20 cellular contexts compared by ENCODE assay signal in genomic region chr2:108069515-108070310, GRCh38.
DNase-seq lines count a peak whose midpoint lies in the region; ATAC-seq and TF ChIP-seq lines count a peak whose summit lies in the region.
"Had no signal": no experiment of that assay in that cellular context is flagged by ENCODE, and none has a peak within 500 bp of the region (broad histone marks: within the 10 kb centered on the region; RNA-seq: fewer than 3 reads in every experiment).

No MANE protein-coding gene starts in this region.

- no CpG with 5 or more reads among the region's 8 CpGs for WGBS in iPS DF 6.9 (ENCODE audit: insufficient coverage, insufficient read length)

- no peaks in the 10 kb centered on the region for H3K4me1 Mint-ChIP-seq in Caco-2 (ENCODE audit: low read depth, unreplicated experiment)
- H3K4me1 Mint-ChIP-seq in GM23338: peaks cover 7% of the 10 kb centered on the region
- H3K4me1 Mint-ChIP-seq: activated CD4-positive, alpha-beta T cell treated with anti-CD3 and anti-CD28 coated beads for 36 hours had no signal

- H3K27ac Mint-ChIP-seq in Caco-2 (ENCODE audit: unreplicated experiment) (no peak overlapping the region), GM23338 (no peak overlapping the region)
- H3K27ac Mint-ChIP-seq: activated CD4-positive, alpha-beta T cell treated with anti-CD3 and anti-CD28 coated beads for 36 hours had no signal

- no peak overlapping the region for H2AFZ ChIP-seq in GM23338
- H2AFZ ChIP-seq: parathyroid adenoma had no signal

- H4K20me1 ChIP-seq in GM23338 (replicated peaks; ENCODE audit: insufficient read depth): no peaks in the 10 kb centered on the region

- H3K4me1 ChIP-seq in Caco-2 (no peaks in the 10 kb centered on the region), GM23338 (ENCODE audit: insufficient read depth) (no peaks in the 10 kb centered on the region; the same call in 1 of the 2 replicates), iPS DF 6.9 (ENCODE audit: control insufficient read depth, insufficient read depth, low read length) (peaks cover 1% of the 10 kb centered on the region; the same call in 1 of the 2 replicates)
- H3K4me1 ChIP-seq: gastrocnemius medialis, parathyroid adenoma, suprapubic skin had no signal

- peak in 1 of 2 experiments; percentile 14 for DNase-seq in Caco-2
- peak; percentile 56 for DNase-seq in GM23338 (ENCODE audit: low spot score)
- peak; percentile 14 for DNase-seq in RWPE1 (ENCODE audit: low spot score)
- DNase-seq in iPS DF 6.9 (ENCODE audit: low read depth, low spot score): peak; percentile 4
- DNase-seq in NCI-H226: no peak
- DNase-seq in RPMI8226: no peak
- no peak for DNase-seq in ureter (ENCODE audit: low spot score)
- DNase-seq: activated CD4-positive, alpha-beta T cell treated with anti-CD3 and anti-CD28 coated beads for 36 hours; activated CD8-positive, alpha-beta memory T cell treated with anti-CD3 and anti-CD28 coated beads, Interleukin-2, amount 50 U/mL, for 4 hours; anterior cingulate cortex; gastrocnemius medialis; HCEC 1CT; left ventricle myocardium superior; NCI-H146; NCI-H446 treated with DMSO at 0.1 percent for 48 hours; stimulated activated CD4-positive, alpha-beta T cell treated with anti-CD3 and anti-CD28 coated beads, Interleukin-4, amount 100 ng/mL, for 1 hour had no signal

- POLR2A ChIA-PET in Caco-2 (lab: Charles Lee): no interaction called here
- POLR2A ChIA-PET in RWPE1 (lab: Yijun Ruan, JAX; ENCODE audit: low non-redundant PET): no interaction called here

- H3K4me3 Mint-ChIP-seq in Caco-2 (ENCODE audit: unreplicated experiment) (no peak overlapping the region), GM23338 (no peak overlapping the region)
- H3K4me3 Mint-ChIP-seq: activated CD4-positive, alpha-beta T cell treated with anti-CD3 and anti-CD28 coated beads for 36 hours had no signal

- H3K27ac ChIP-seq in GM23338 (ENCODE audit: low read depth) (no peak overlapping the region), RWPE1 (no peak overlapping the region), iPS DF 6.9 (ENCODE audit: low read length) (no peak overlapping the region)
- H3K27ac ChIP-seq: gastrocnemius medialis, parathyroid adenoma, skin epidermis, suprapubic skin had no signal

- H3K36me3 ChIP-seq in Caco-2 (ENCODE audit: control insufficient read depth, insufficient read depth, low read length) (no peaks in the 10 kb centered on the region), GM23338 (ENCODE audit: insufficient read depth) (no peaks in the 10 kb centered on the region), iPS DF 6.9 (ENCODE audit: control insufficient read depth, insufficient read depth, low read length) (no peaks in the 10 kb centered on the region)
- H3K36me3 ChIP-seq: gastrocnemius medialis, suprapubic skin had no signal

- BruUV-seq in Caco-2 (replicated peaks; lab: Mats Ljungman, UMichigan): no TSS peak

- H3K4me2 ChIP-seq in GM23338: no peak overlapping the region

- intact Hi-C loops in Caco-2 (cut with micrococcal nuclease; ENCODE audit: unreplicated experiment): no loop called here

- CTCF ChIA-PET in Caco-2 (lab: Charles Lee) (no interaction called here), RWPE1 (lab: Yijun Ruan, JAX) (no interaction called here)

- TF ChIP-seq CTCF in Caco-2 (IDR thresholded peaks at IDR 0.05; ENCODE audit: insufficient read depth in 1 of 2, low read depth in 1 of 2, low read length in 1 of 2, severe bottlenecking in 1 of 2, unreplicated experiment in 1 of 2): peak; percentile 49 to 50
- TF ChIP-seq CTCF in GM23338 (conservative IDR thresholded peaks at IDR 0.05; ENCODE audit: low read depth in 2 of 2): peak; percentile 26 to 45
- no peak for TF ChIP-seq CTCF in RWPE1 (conservative IDR thresholded peaks at IDR 0.05; ENCODE audit: low read depth)

- no peaks in the 10 kb centered on the region for H3K9me2 ChIP-seq in GM23338 (ENCODE audit: insufficient read depth)

- no peaks in the 10 kb centered on the region for H3K36me3 Mint-ChIP-seq in Caco-2 (ENCODE audit: insufficient read depth, unreplicated experiment)
- no peaks in the 10 kb centered on the region for H3K36me3 Mint-ChIP-seq in GM23338 (ENCODE audit: low read depth)

- H3K27me3 ChIP-seq in Caco-2 (replicated peaks; ENCODE audit: control insufficient read depth, insufficient read depth, low read length) (no peaks in the 10 kb centered on the region), GM23338 (ENCODE audit: insufficient read depth) (no peaks in the 10 kb centered on the region), iPS DF 6.9 (ENCODE audit: control insufficient read depth, insufficient read depth, low read length) (no peaks in the 10 kb centered on the region)
- H3K27me3 ChIP-seq: gastrocnemius medialis had no signal

- no peaks in the 10 kb centered on the region for H3F3A ChIP-seq in GM23338 (replicated peaks; ENCODE audit: low read depth)

- H3K9me3 Mint-ChIP-seq in Caco-2 (ENCODE audit: unreplicated experiment) (no peaks in the 10 kb centered on the region), GM23338 (no peaks in the 10 kb centered on the region)

- no peaks in the 10 kb centered on the region for H3K79me2 ChIP-seq in GM23338 (replicated peaks; ENCODE audit: insufficient read depth)
- H3K79me2 ChIP-seq: parathyroid adenoma had no signal

- peaks cover 11% of the 10 kb centered on the region for H3K27me3 Mint-ChIP-seq in Caco-2 (ENCODE audit: insufficient read depth, unreplicated experiment)
- peaks cover 3% of the 10 kb centered on the region for H3K27me3 Mint-ChIP-seq in GM23338 (ENCODE audit: insufficient read depth, low read depth, poor library complexity)
- H3K27me3 Mint-ChIP-seq: activated CD4-positive, alpha-beta T cell treated with anti-CD3 and anti-CD28 coated beads for 36 hours had no signal

- peak; percentile 83 for ATAC-seq in GM23338
- ATAC-seq in GM19324 (IDR thresholded peaks at IDR 0.05; ENCODE audit: low FRiP score, unreplicated experiment): no peak
- ATAC-seq: activated CD4-positive, alpha-beta T cell treated with anti-CD3 and anti-CD28 coated beads for 36 hours; gastrocnemius medialis; left ventricle myocardium superior had no signal

- no peak overlapping the region for H3K4me3 ChIP-seq in Caco-2 (ENCODE audit: low read depth, low read length)
- H3K4me3 ChIP-seq in GM23338: no peak overlapping the region
- no peak overlapping the region for H3K4me3 ChIP-seq in iPS DF 6.9 (ENCODE audit: low read length)
- H3K4me3 ChIP-seq: gastrocnemius medialis, skin epidermis, suprapubic skin had no signal

- H3K9me3 ChIP-seq in Caco-2: no peaks in the 10 kb centered on the region
- no peaks in the 10 kb centered on the region for H3K9me3 ChIP-seq in iPS DF 6.9 (ENCODE audit: control insufficient read depth, insufficient read depth, low read length)
- H3K9me3 ChIP-seq: gastrocnemius medialis, suprapubic skin had no signal

TF ChIP-seq in GM23338, 12 proteins besides CTCF, POLR2A, EP300 and RAD21:
- TF ChIP-seq ZNF114 (CRISPR knock-in tag; IDR thresholded peaks at IDR 0.05) (no peak), REST (IDR thresholded peaks at IDR 0.05; ENCODE audit: unreplicated experiment) (no peak), CREB1 (CRISPR knock-in tag; IDR thresholded peaks at IDR 0.05; ENCODE audit: low read depth) (no peak), ETS1 (IDR thresholded peaks at IDR 0.05) (no peak), POLR2AphosphoS5 (IDR thresholded peaks at IDR 0.05; ENCODE audit: low read depth) (no peak), NANOG (IDR thresholded peaks at IDR 0.05; ENCODE audit: borderline replicate concordance) (no peak)

Comparison
In these comparisons a context has a peak if more than half of its experiments do, and no peak if none do; other contexts are left out.
1. DNase-seq: peak in GM23338 (single experiment), RWPE1 (single experiment) and iPS DF 6.9 (single experiment); none in NCI-H226 (single experiment), RPMI8226 (single experiment) and ureter (single experiment).